In the genomic region with DNA sequence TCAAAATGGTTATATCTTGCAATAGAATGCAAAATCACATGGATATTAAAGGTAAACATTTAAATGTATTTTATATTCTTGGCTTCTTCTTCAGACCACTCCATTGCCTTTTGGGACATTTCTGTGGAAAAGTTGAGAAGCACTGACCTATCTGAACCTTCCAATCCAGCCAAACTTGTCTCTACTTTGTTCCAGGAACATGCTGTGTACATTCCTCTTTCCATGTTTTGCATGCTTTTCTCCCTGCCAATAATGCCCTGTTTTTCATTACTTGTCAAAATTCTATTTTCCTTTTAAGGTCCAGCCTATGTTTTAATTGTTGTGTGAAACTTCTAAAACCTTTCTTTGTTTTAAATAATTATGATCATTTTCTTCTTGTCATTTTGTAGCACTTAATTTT, we compare ENCODE assay signal across 29 cellular contexts. TPM values are rescaled to one million over a fixed set of nuclear protein-coding genes. Genes with fewer than 3 reads are reported as not detected.
DNase-seq lines count a peak whose midpoint lies in the region; ATAC-seq, FAIRE-seq and TF ChIP-seq lines count a peak whose summit lies in the region.
"Had no signal": no experiment of that assay in that cellular context is flagged by ENCODE, and none has a peak within 500 bp of the region (broad histone marks: within the 10 kb centered on the region; RNA-seq: fewer than 3 reads in every experiment).

No MANE protein-coding gene starts in this region.

- in situ Hi-C loops in gastrocnemius medialis (cut with MboI; ENCODE audit: low sequenced_read_pairs in 4 of 4): loop anchor here in 1 of 4 donors (25.0 kb wide), 1 partner anchor 424 kb away; the partner anchor contains the start of gene PLGRKT

- FAIRE-seq in G401.6 (lab: Jason Lieb, UNC) (peak; percentile 49), frontal cortex (lab: Jason Lieb, UNC) (peak; percentile 79)
- FAIRE-seq: A549, H1 had no signal

- no peak for TF ChIP-seq POLR2A in gastrocnemius medialis (IDR thresholded peaks at IDR 0.05)

- TF ChIP-seq CTCF in coronary artery (IDR thresholded peaks at IDR 0.05): no peak
- no peak for TF ChIP-seq CTCF in gastrocnemius medialis (IDR thresholded peaks at IDR 0.05 in 4 of 5, conservative IDR thresholded peaks at IDR 0.05 in 1 of 5)

- H3K27me3 ChIP-seq in gastrocnemius medialis: no peaks in the 10 kb centered on the region
- H3K27me3 ChIP-seq: dorsolateral prefrontal cortex had no signal

- DNase-seq in coronary artery (ENCODE audit: low spot score) (no peak), frontal cortex (ENCODE audit: low spot score in 2 of 2) (no peak), gastrocnemius medialis (no peak), AG08396 (ENCODE audit: low spot score) (no peak), GDM1 (lab: John Stamatoyannopoulos, UW) (no peak)
- no peak for DNase-seq in activated T-cell treated with anti-CD3 and anti-CD28 coated beads, Interleukin-2, amount 50 U/mL, for 1 hour
- DNase-seq: activated gamma-delta T cell; activated naive CD8-positive, alpha-beta T cell treated with anti-CD3 and anti-CD28 coated beads, Interleukin-2, amount 10 ng/mL, durations not matched to agents 7 days and 5 days; activated T-cell treated with anti-CD3 and anti-CD28 coated beads, Interleukin-2, amount 50 U/mL, for 4 hours; CD4-positive, alpha-beta T cell; cerebellar nuclear complex; dorsolateral prefrontal cortex; foreskin fibroblast; MM.1S; natural killer cell; NCI-H1105 treated with DMSO at 0.1 percent for 48 hours; NCI-H187 treated with DMSO at 0.1 percent for 48 hours; NCI-H524; occipital lobe; PC-3; SHP77; stimulated activated naive B cell treated with anti-CD40 and anti-IgM and Interleukin-4, amounts not matched to agents 10 μg/mL and 1 μg/mL and 100 μg/mL, for 72 hours; T-helper 2 cell had no signal

- no peaks in the 10 kb centered on the region for H3K36me3 ChIP-seq in gastrocnemius medialis

- ATAC-seq in gastrocnemius medialis (peak; percentile 71 to 76), HG03039 (IDR thresholded peaks at IDR 0.05; ENCODE audit: unreplicated experiment) (no peak)
- ATAC-seq: A549; activated T-cell treated with anti-CD3 and anti-CD28 coated beads, Interleukin-2, amount 50 U/mL, for 4 hours; natural killer cell; PC-3; stimulated activated naive B cell treated with anti-CD40 and anti-IgM and Interleukin-4, amounts not matched to agents 10 μg/mL and 1 μg/mL and 100 μg/mL, for 72 hours had no signal

- H3K4me1 ChIP-seq in gastrocnemius medialis: peaks cover 21% of the 10 kb centered on the region in 2 donors
- H3K4me1 ChIP-seq: A549 had no signal

- intact Hi-C loops in gastrocnemius medialis (cut with DNase I; ENCODE audit: low total_unique reads): no loop called here

- H3K27ac ChIP-seq in coronary artery: peak overlapping the region; percentile 47 to 70
- H3K27ac ChIP-seq in gastrocnemius medialis: peak overlapping the region in 3 of 4 donors; percentile 13 to 47 (median 44)
- H3K27ac ChIP-seq: A549, dorsolateral prefrontal cortex, skin epidermis had no signal

- H3K4me3 ChIP-seq in coronary artery: no peak overlapping the region
- no peak overlapping the region for H3K4me3 ChIP-seq in gastrocnemius medialis
- H3K4me3 ChIP-seq: A549, dorsolateral prefrontal cortex, lung, skin epidermis had no signal

- H3K9me3 ChIP-seq in gastrocnemius medialis: no peaks in the 10 kb centered on the region

RNA-seq across cellular contexts. Expression of gene JAK2, which starts 28.3 kb away (rescaled TPM):
- total RNA-seq in frontal cortex (58.7 TPM), gastrocnemius medialis (10 to 100 TPM in 2 of 4 donors, 1 to 10 TPM in 2; 4.6 to 16.5 (median 9.0) TPM)
